In the genomic region with DNA sequence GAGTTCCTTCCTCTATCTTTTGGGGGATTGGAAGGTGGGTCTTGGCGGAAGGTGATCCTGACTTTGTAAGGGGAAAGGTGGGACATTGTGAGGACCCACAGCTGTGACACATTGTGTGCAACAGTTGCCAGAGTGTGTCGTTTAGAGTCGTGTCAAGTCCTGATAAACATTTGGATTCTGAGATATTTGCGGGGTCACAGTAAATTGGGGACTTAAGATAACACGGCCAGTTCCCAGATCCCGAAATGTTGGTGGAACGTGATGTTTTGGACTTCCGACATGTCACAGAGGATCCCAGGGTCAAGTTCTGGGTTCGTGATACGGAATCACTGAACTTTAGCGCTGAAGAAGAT, we compare ENCODE assay signal across 8 cellular contexts. TPM values are rescaled to one million over a fixed set of nuclear protein-coding genes. Genes with fewer than 3 reads are reported as not detected.
DNase-seq lines count a peak whose midpoint lies in the region; ATAC-seq and TF ChIP-seq lines count a peak whose summit lies in the region.

No MANE protein-coding gene starts in this region.

- peaks cover 5% of the 10 kb centered on the region for H3K27me3 Mint-ChIP-seq in activated naive CD4-positive, alpha-beta T cell treated with anti-CD3 and anti-CD28 coated beads, Interleukin-2, amount 10 ng/mL, durations not matched to agents 7 days and 5 days
- no peaks in the 10 kb centered on the region for H3K27me3 Mint-ChIP-seq in activated naive CD8-positive, alpha-beta T cell treated with anti-CD3 and anti-CD28 coated beads, Interleukin-2, amount 10 ng/mL, durations not matched to agents 7 days and 5 days
- no peaks in the 10 kb centered on the region for H3K27me3 Mint-ChIP-seq in type B pancreatic cell

- no peaks in the 10 kb centered on the region for H3K36me3 ChIP-seq in right lobe of liver

- ATAC-seq in activated naive CD8-positive, alpha-beta T cell treated with anti-CD3 and anti-CD28 coated beads, Interleukin-2, amount 10 ng/mL, durations not matched to agents 7 days and 5 days (ENCODE audit: low read depth), result no peak
- no peak for ATAC-seq in right lobe of liver

- WGBS in right lobe of liver (ENCODE audit: insufficient coverage, low coverage, low lambda C conversion rate, missing lambda C conversion rate), result 0% methylated on average over 11 of the region's 11 CpGs

- CTCF ChIA-PET in activated naive CD4-positive, alpha-beta T cell treated with anti-CD3 and anti-CD28 coated beads, Interleukin-2, amount 10 ng/mL, durations not matched to agents 7 days and 5 days (lab: Charles Lee), result interaction anchor here (1.4 kb wide), 1 partner anchor 10 kb away, joined by 3 read pairs; no protein-coding TSS in a partner anchor

- H3K4me1 ChIP-seq in right lobe of liver, result peaks cover 0 to 4% (median 0%) of the 10 kb centered on the region in 4 donors

- H3K9me3 ChIP-seq in right lobe of liver, result no peaks in the 10 kb centered on the region

- peak overlapping the region; percentile 90 for H3K27ac Mint-ChIP-seq in activated naive CD4-positive, alpha-beta T cell treated with anti-CD3 and anti-CD28 coated beads, Interleukin-2, amount 10 ng/mL, durations not matched to agents 7 days and 5 days
- peak overlapping the region; percentile 97 for H3K27ac Mint-ChIP-seq in activated naive CD8-positive, alpha-beta T cell treated with anti-CD3 and anti-CD28 coated beads, Interleukin-2, amount 10 ng/mL, durations not matched to agents 7 days and 5 days
- peak overlapping the region; percentile 95 for H3K27ac Mint-ChIP-seq in type B pancreatic cell

- TF ChIP-seq CTCF in right lobe of liver (IDR thresholded peaks at IDR 0.05) (no peak), type B pancreatic cell (conservative IDR thresholded peaks at IDR 0.05) (no peak)

- POLR2A ChIA-PET in activated naive CD8-positive, alpha-beta T cell treated with anti-CD3 and anti-CD28 coated beads, Interleukin-2, amount 10 ng/mL, durations not matched to agents 7 days and 5 days (lab: Charles Lee), result interaction anchor here (0.6 to 1.6 kb wide), 5 partner anchors 10 to 454 kb away, joined by 3 to 19 read pairs (median 7); no protein-coding TSS in a partner anchor

- H3K9me3 Mint-ChIP-seq in activated naive CD4-positive, alpha-beta T cell treated with anti-CD3 and anti-CD28 coated beads, Interleukin-2, amount 10 ng/mL, durations not matched to agents 7 days and 5 days, result no peaks in the 10 kb centered on the region
- H3K9me3 Mint-ChIP-seq in activated naive CD8-positive, alpha-beta T cell treated with anti-CD3 and anti-CD28 coated beads, Interleukin-2, amount 10 ng/mL, durations not matched to agents 7 days and 5 days, result no peaks in the 10 kb centered on the region
- no peaks in the 10 kb centered on the region for H3K9me3 Mint-ChIP-seq in type B pancreatic cell

- H3K4me3 ChIP-seq in right lobe of liver, result peak overlapping the region; percentile 65 to 74 (median 69)

- no peak overlapping the region for H3K27ac ChIP-seq in right lobe of liver

- peak overlapping the region; percentile 97 for H3K4me3 Mint-ChIP-seq in activated naive CD4-positive, alpha-beta T cell treated with anti-CD3 and anti-CD28 coated beads, Interleukin-2, amount 10 ng/mL, durations not matched to agents 7 days and 5 days
- peak overlapping the region; percentile 99 for H3K4me3 Mint-ChIP-seq in activated naive CD8-positive, alpha-beta T cell treated with anti-CD3 and anti-CD28 coated beads, Interleukin-2, amount 10 ng/mL, durations not matched to agents 7 days and 5 days
- peak overlapping the region; percentile 99 for H3K4me3 Mint-ChIP-seq in type B pancreatic cell

- DNase-seq in activated naive CD4-positive, alpha-beta T cell treated with anti-CD3 and anti-CD28 coated beads, Interleukin-2, amount 10 ng/mL, durations not matched to agents 7 days and 5 days, result no peak
- no peak for DNase-seq in activated naive CD4-positive, alpha-beta T cell (lab: John Stamatoyannopoulos, UW)
- DNase-seq in activated naive CD8-positive, alpha-beta T cell treated with anti-CD3 and anti-CD28 coated beads, Interleukin-2, amount 10 ng/mL, durations not matched to agents 7 days and 5 days, result no peak
- DNase-seq in right lobe of liver (no peak), type B pancreatic cell (ENCODE audit: extremely low spot score, unreplicated experiment) (no peak), hippocampal formation (lab: John Stamatoyannopoulos, UW) (no peak), hepatic stellate cell (ENCODE audit: low spot score) (no peak), occipital lobe (lab: John Stamatoyannopoulos, UW) (no peak)

- H3K36me3 Mint-ChIP-seq in activated naive CD4-positive, alpha-beta T cell treated with anti-CD3 and anti-CD28 coated beads, Interleukin-2, amount 10 ng/mL, durations not matched to agents 7 days and 5 days, result peaks cover 22% of the 10 kb centered on the region
- H3K36me3 Mint-ChIP-seq in activated naive CD8-positive, alpha-beta T cell treated with anti-CD3 and anti-CD28 coated beads, Interleukin-2, amount 10 ng/mL, durations not matched to agents 7 days and 5 days, result peaks cover 21% of the 10 kb centered on the region
- peaks cover 4% of the 10 kb centered on the region for H3K36me3 Mint-ChIP-seq in type B pancreatic cell

- peaks cover 50% of the 10 kb centered on the region for H3K4me1 Mint-ChIP-seq in activated naive CD4-positive, alpha-beta T cell treated with anti-CD3 and anti-CD28 coated beads, Interleukin-2, amount 10 ng/mL, durations not matched to agents 7 days and 5 days
- peaks cover 32% of the 10 kb centered on the region for H3K4me1 Mint-ChIP-seq in activated naive CD8-positive, alpha-beta T cell treated with anti-CD3 and anti-CD28 coated beads, Interleukin-2, amount 10 ng/mL, durations not matched to agents 7 days and 5 days
- H3K4me1 Mint-ChIP-seq in type B pancreatic cell (ENCODE audit: unreplicated experiment), result peaks cover 26% of the 10 kb centered on the region

- intact Hi-C loops in right lobe of liver (cut with DNase I), result no loop called here

- TF ChIP-seq POLR2A in right lobe of liver (IDR thresholded peaks at IDR 0.05), result no peak

- no peaks in the 10 kb centered on the region for H3K27me3 ChIP-seq in right lobe of liver

RNA-seq across cellular contexts. Expression of a gene that starts 0.6 kb away (rescaled TPM):
- 10 to 100 TPM; 25.8 to 29.7 TPM for total RNA-seq in activated naive CD8-positive, alpha-beta T cell treated with anti-CD3 and anti-CD28 coated beads, Interleukin-2, amount 10 ng/mL, durations not matched to agents 7 days and 5 days
- total RNA-seq in right lobe of liver (1 to 10 TPM in 2 of 6 experiments, under 1 TPM in 4; 0.29 to 2.7 (median 0.67) TPM), type B pancreatic cell (ENCODE audit: low replicate concordance) (5.8 and 14.3 TPM in 2 replicates), occipital lobe (7.2 TPM)

RNA-seq across cellular contexts. Expression of a gene that starts 7.9 kb away (rescaled TPM):
- 10 to 100 TPM; 77.2 to 79.5 TPM for total RNA-seq in activated naive CD8-positive, alpha-beta T cell treated with anti-CD3 and anti-CD28 coated beads, Interleukin-2, amount 10 ng/mL, durations not matched to agents 7 days and 5 days
- total RNA-seq in right lobe of liver, result 1 to 10 TPM; 2.4 to 6.7 (median 5.0) TPM
- total RNA-seq in type B pancreatic cell (ENCODE audit: low replicate concordance), result 7.5 and 9.0 TPM in 2 replicates
- 18.1 TPM for total RNA-seq in occipital lobe
